ENCODE assay signal across 9 cellular contexts in the genomic region with DNA sequence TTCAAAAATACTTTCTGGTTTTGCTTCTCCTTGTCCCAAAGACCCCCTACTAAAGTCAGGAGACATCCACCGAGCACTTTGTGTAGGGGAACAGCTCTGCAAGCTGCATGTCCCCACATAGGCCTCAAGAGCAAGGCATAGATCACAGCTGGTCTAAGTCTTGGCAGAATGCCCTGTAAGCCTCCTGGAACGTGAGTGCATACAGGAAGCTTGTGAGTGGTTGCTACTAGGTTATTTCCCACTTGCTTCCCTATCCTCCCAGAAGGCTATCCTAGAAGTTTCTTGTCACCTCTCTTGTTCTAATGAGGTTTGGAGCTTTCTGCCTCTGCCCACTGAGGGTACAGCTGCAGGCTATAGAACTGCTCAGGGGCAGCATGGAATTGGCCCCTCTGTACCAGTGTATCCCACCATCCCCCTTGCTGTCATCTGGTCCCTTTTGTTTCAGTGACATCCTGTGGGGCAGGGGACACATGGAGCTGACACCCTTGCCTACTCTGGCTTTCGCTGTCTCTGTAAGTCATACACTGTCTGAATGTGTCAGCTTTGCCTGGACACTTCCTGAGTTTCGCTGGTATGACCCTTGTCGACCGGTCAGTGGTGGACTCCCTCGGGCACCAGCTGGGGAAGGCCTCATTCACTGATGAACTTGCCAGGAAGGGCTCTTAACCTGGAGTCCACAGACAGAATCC. TPM values are rescaled to one million over a fixed set of nuclear protein-coding genes. Genes with fewer than 3 reads are reported as not detected.
DNase-seq lines count a peak whose midpoint lies in the region; ATAC-seq, FAIRE-seq and TF ChIP-seq lines count a peak whose summit lies in the region.
"Had no signal": no experiment of that assay in that cellular context is flagged by ENCODE, and none has a peak within 500 bp of the region (broad histone marks: within the 10 kb centered on the region; RNA-seq: fewer than 3 reads in every experiment).

No MANE protein-coding gene starts in this region.

- H3K4me1 Mint-ChIP-seq in CD14-positive monocyte = peaks cover 2% of the 10 kb centered on the region
- no peaks in the 10 kb centered on the region for H3K4me1 Mint-ChIP-seq in activated T-helper 1 cell treated with anti-CD3 and anti-CD28 coated beads, Interleukin-12 subunit alpha, Interleukin-12 subunit beta, Interleukin-2, Interleukin-4 antibody, amounts not matched to agents 30 ng/mL and 10 ng/mL and 1 ng/mL, durations not matched to agents 14 hours and 24 hours and 36 hours (ENCODE audit: low read depth)

- no peaks in the 10 kb centered on the region for H3K36me3 Mint-ChIP-seq in CD14-positive monocyte
- H3K36me3 Mint-ChIP-seq in activated T-helper 1 cell treated with anti-CD3 and anti-CD28 coated beads, Interleukin-12 subunit alpha, Interleukin-12 subunit beta, Interleukin-2, Interleukin-4 antibody, amounts not matched to agents 30 ng/mL and 10 ng/mL and 1 ng/mL, durations not matched to agents 14 hours and 24 hours and 36 hours (ENCODE audit: low read depth) = no peaks in the 10 kb centered on the region

- H3K36me3 ChIP-seq in H7 (replicated peaks; ENCODE audit: control insufficient read depth, insufficient read depth, low read length) = no peaks in the 10 kb centered on the region
- H3K36me3 ChIP-seq in pancreas = no peaks in the 10 kb centered on the region

- H3K9me3 ChIP-seq in pancreas = no peaks in the 10 kb centered on the region

- no peaks in the 10 kb centered on the region for H3K4me1 ChIP-seq in pancreas

- no peak overlapping the region for H3K4me3 ChIP-seq in H7 (ENCODE audit: insufficient read depth, low read depth, low read length)
- H3K4me3 ChIP-seq in pancreas = no peak overlapping the region

- no peak overlapping the region for H3K27ac Mint-ChIP-seq in CD14-positive monocyte
- no peak overlapping the region for H3K27ac Mint-ChIP-seq in activated T-helper 1 cell treated with anti-CD3 and anti-CD28 coated beads, Interleukin-12 subunit alpha, Interleukin-12 subunit beta, Interleukin-2, Interleukin-4 antibody, amounts not matched to agents 30 ng/mL and 10 ng/mL and 1 ng/mL, durations not matched to agents 14 hours and 24 hours and 36 hours

- no peak for FAIRE-seq in pancreas (lab: Jason Lieb, UNC)

- intact Hi-C loops in pancreas (cut with DNase I) (no loop called here), CD14-positive monocyte (cut with micrococcal nuclease) (no loop called here)
- intact Hi-C loops in activated T-helper 1 cell treated with anti-CD3 and anti-CD28 coated beads, Interleukin-12 subunit alpha, Interleukin-12 subunit beta, Interleukin-2, Interleukin-4 antibody, amounts not matched to agents 30 ng/mL and 10 ng/mL and 1 ng/mL, durations not matched to agents 14 hours and 24 hours and 36 hours (cut with micrococcal nuclease) = no loop called here

- ATAC-seq in pancreas = peak; percentile 62 to 84 (median 80)
- no peak for ATAC-seq in GM21360 (IDR thresholded peaks at IDR 0.05; ENCODE audit: unreplicated experiment)

- no peaks in the 10 kb centered on the region for H3K9me3 Mint-ChIP-seq in CD14-positive monocyte
- no peaks in the 10 kb centered on the region for H3K9me3 Mint-ChIP-seq in activated T-helper 1 cell treated with anti-CD3 and anti-CD28 coated beads, Interleukin-12 subunit alpha, Interleukin-12 subunit beta, Interleukin-2, Interleukin-4 antibody, amounts not matched to agents 30 ng/mL and 10 ng/mL and 1 ng/mL, durations not matched to agents 14 hours and 24 hours and 36 hours

- H3K27me3 Mint-ChIP-seq in CD14-positive monocyte (ENCODE audit: low read depth in 3 of 3) = peaks cover 3 to 4% (median 3%) of the 10 kb centered on the region in 3 donors
- peaks cover 2% of the 10 kb centered on the region for H3K27me3 Mint-ChIP-seq in activated T-helper 1 cell treated with anti-CD3 and anti-CD28 coated beads, Interleukin-12 subunit alpha, Interleukin-12 subunit beta, Interleukin-2, Interleukin-4 antibody, amounts not matched to agents 30 ng/mL and 10 ng/mL and 1 ng/mL, durations not matched to agents 14 hours and 24 hours and 36 hours (ENCODE audit: insufficient read depth)

- no peaks in the 10 kb centered on the region for H3K27me3 ChIP-seq in H7 (ENCODE audit: control insufficient read depth, insufficient read depth, low read length)
- H3K27me3 ChIP-seq in pancreas = no peaks in the 10 kb centered on the region

- no peak for TF ChIP-seq CTCF in pancreas (IDR thresholded peaks at IDR 0.05)
- TF ChIP-seq CTCF in CD14-positive monocyte (IDR thresholded peaks at IDR 0.05) = no peak

- peak; percentile 8 for DNase-seq in H7
- peak; percentile 36 for DNase-seq in NCI-H226
- DNase-seq in dermis blood vessel endothelial cell = peak; percentile 86
- peak in 4 of 6 donors; percentile 42 to 59 (median 50) for DNase-seq in pancreas
- no peak for DNase-seq in CD14-positive monocyte (ENCODE audit: low spot score)
- no peak for DNase-seq in SIG-M5 treated with dmso at 0.1 percent for 504 hours (lab: John Stamatoyannopoulos, UW; ENCODE audit: unreplicated experiment)
- DNase-seq in activated T-helper 1 cell treated with anti-CD3 and anti-CD28 coated beads, Interleukin-12 subunit alpha, Interleukin-12 subunit beta, Interleukin-2, Interleukin-4 antibody, amounts not matched to agents 30 ng/mL and 10 ng/mL and 1 ng/mL, durations not matched to agents 14 hours and 24 hours and 36 hours (ENCODE audit: low spot score) = no peak
- DNase-seq: occipital lobe had no signal

- H3K4me3 Mint-ChIP-seq in CD14-positive monocyte = no peak overlapping the region
- H3K4me3 Mint-ChIP-seq in activated T-helper 1 cell treated with anti-CD3 and anti-CD28 coated beads, Interleukin-12 subunit alpha, Interleukin-12 subunit beta, Interleukin-2, Interleukin-4 antibody, amounts not matched to agents 30 ng/mL and 10 ng/mL and 1 ng/mL, durations not matched to agents 14 hours and 24 hours and 36 hours = no peak overlapping the region

- no peak overlapping the region for H3K27ac ChIP-seq in pancreas

- 63 to 68% methylated on average over 7 of the region's 7 CpGs for WGBS in pancreas, 2 donors

RNA-seq across cellular contexts. Expression of a gene that starts 35.6 kb away (rescaled TPM):
- not detected in 2 replicates for total RNA-seq in H7 (2014; rRNA removed; shearing (Covaris generic))
- total RNA-seq in dermis blood vessel endothelial cell (not detected in 2 replicates), pancreas (10 to 100 TPM in 1 of 6 donors, 1 to 10 TPM in 5; 1.7 to 12.7 (median 4.3) TPM)
- polyA plus RNA-seq in pancreas (100 to 1,000 TPM in 1 of 2 donors, 10 to 100 TPM in 1; 18.7 to 121 TPM), CD14-positive monocyte (not detected)
- not detected in 2 replicates for total RNA-seq in activated T-helper 1 cell treated with anti-CD3 and anti-CD28 coated beads, Interleukin-12 subunit alpha, Interleukin-12 subunit beta, Interleukin-2, Interleukin-4 antibody, amounts not matched to agents 30 ng/mL and 10 ng/mL and 1 ng/mL, durations not matched to agents 14 hours and 24 hours and 36 hours
- total RNA-seq: occipital lobe had no signal

RNA-seq across cellular contexts. Expression of a gene that starts 43.9 kb away (rescaled TPM):
- 1.1 and 1.4 TPM in 2 replicates for total RNA-seq in H7 (2014; rRNA removed; shearing (Covaris generic))
- total RNA-seq in dermis blood vessel endothelial cell (not detected in 2 replicates), pancreas (1 to 10 TPM in 4 of 6 donors, under 1 TPM in 2; 0.84 to 2.6 (median 1.0) TPM)
- polyA plus RNA-seq in pancreas (10 to 100 TPM in 1 of 2 donors, 1 to 10 TPM in 1; 3.7 to 44.0 TPM), CD14-positive monocyte (not detected)
- not detected in 2 replicates for total RNA-seq in activated T-helper 1 cell treated with anti-CD3 and anti-CD28 coated beads, Interleukin-12 subunit alpha, Interleukin-12 subunit beta, Interleukin-2, Interleukin-4 antibody, amounts not matched to agents 30 ng/mL and 10 ng/mL and 1 ng/mL, durations not matched to agents 14 hours and 24 hours and 36 hours
- total RNA-seq: occipital lobe had no signal

Comparison
In these comparisons a context has a peak if more than half of its experiments do, and no peak if none do; other contexts are left out.
1. DNase-seq: peak in H7 (single experiment), NCI-H226 (single experiment), dermis blood vessel endothelial cell (single experiment) and pancreas (4 of 6); none in CD14-positive monocyte (single experiment), SIG-M5 treated with dmso at 0.1 percent for 504 hours (single experiment) and activated T-helper 1 cell treated with anti-CD3 and anti-CD28 coated beads, Interleukin-12 subunit alpha, Interleukin-12 subunit beta, Interleukin-2, Interleukin-4 antibody, amounts not matched to agents 30 ng/mL and 10 ng/mL and 1 ng/mL, durations not matched to agents 14 hours and 24 hours and 36 hours (single experiment).